28 cellular contexts compared by ENCODE assay signal in genomic region chrX:150355898-150356297, GRCh38.
"Had no signal": no experiment of that assay in that cellular context is flagged by ENCODE, and none has a peak within 500 bp of the region (broad histone marks: within the 10 kb centered on the region; RNA-seq: fewer than 3 reads in every experiment).

No MANE protein-coding gene starts in this region.

- H3K36me3 ChIP-seq: brain microvascular endothelial cell, esophagus muscularis mucosa, gastrocnemius medialis had no signal

- H3K4me1 ChIP-seq: foreskin keratinocyte, gastrocnemius medialis had no signal

- ATAC-seq: activated T-cell treated with anti-CD3 and anti-CD28 coated beads, Interleukin-2, amount 50 U/mL, for 72 hours; effector memory CD8-positive, alpha-beta T cell; foreskin keratinocyte; gastrocnemius medialis; T-helper 17 cell; WTC11 had no signal

- DNase-seq: activated CD4-positive, alpha-beta memory T cell treated with anti-CD3 and anti-CD28 coated beads, Interleukin-2, amount 10 ng/mL, durations not matched to agents 7 days and 5 days; activated CD4-positive, alpha-beta T cell treated with anti-CD3 and anti-CD28 coated beads for 1 hour; activated CD4-positive, alpha-beta T cell treated with anti-CD3 and anti-CD28 coated beads for 4 hours; activated CD4-positive, alpha-beta T cell treated with anti-CD3 and anti-CD28 coated beads, Interleukin-2, amount 10 ng/mL, durations not matched to agents 7 days and 5 days; activated CD4-positive, alpha-beta T cell treated with anti-CD3 and anti-CD28 coated beads, Interleukin-2, amount 50 U/mL, for 4 hours; activated CD8-positive, alpha-beta memory T cell treated with anti-CD3 and anti-CD28 coated beads, Interleukin-2, amount 50 U/mL, for 48 hours; activated gamma-delta T cell treated with Interleukin-2 at 50 U/mL for 16 hours; activated naive CD4-positive, alpha-beta T cell treated with anti-CD3 and anti-CD28 coated beads, Interleukin-2, amount 50 U/mL, for 16 hours; activated naive CD4-positive, alpha-beta T cell treated with Interleukin-2 at 50 U/mL for 16 hours; activated T-cell treated with anti-CD3 and anti-CD28 coated beads for 4 hours; activated T-cell treated with anti-CD3 and anti-CD28 coated beads, Interleukin-2, amount 50 U/mL, for 24 hours; activated T-cell treated with anti-CD3 and anti-CD28 coated beads, Interleukin-2, amount 50 U/mL, for 72 hours; amniotic stem cell; anterior cingulate cortex; brain microvascular endothelial cell; caudate nucleus; cortex of kidney; dermis blood vessel endothelial cell; effector CD4-positive, alpha-beta T cell; effector memory CD8-positive, alpha-beta T cell; erythroblast; foreskin keratinocyte; gastrocnemius medialis; T-helper 1 cell; T-helper 17 cell had no signal

- H3K9me3 ChIP-seq: esophagus muscularis mucosa, gastrocnemius medialis had no signal

- H3K27me3 ChIP-seq: brain microvascular endothelial cell, esophagus muscularis mucosa, foreskin keratinocyte, gastrocnemius medialis had no signal

- H3K4me3 ChIP-seq: esophagus muscularis mucosa, gastrocnemius medialis had no signal

- H3K27ac ChIP-seq: brain microvascular endothelial cell, esophagus muscularis mucosa, foreskin keratinocyte, gastrocnemius medialis, VCaP had no signal
